12 cellular contexts compared by ENCODE assay signal in the genomic region with DNA sequence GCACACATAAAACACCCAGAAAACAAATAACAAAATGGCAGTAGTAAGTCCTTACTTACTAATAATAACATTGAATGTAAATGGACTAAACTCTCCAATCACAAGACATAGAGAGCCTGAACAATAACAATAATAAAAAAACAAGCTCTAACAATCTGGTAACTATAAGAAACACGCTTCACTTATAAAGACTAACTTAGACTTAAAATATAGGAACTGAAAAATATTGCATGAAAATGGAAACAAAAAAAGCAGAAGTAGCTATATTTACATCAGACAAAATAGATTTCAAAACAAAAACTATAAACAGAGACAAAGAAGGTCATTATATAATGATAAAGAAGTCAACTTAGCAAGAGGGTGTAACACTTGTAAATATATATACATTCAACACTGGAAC.
DNase-seq lines count a peak whose midpoint lies in the region; ATAC-seq, FAIRE-seq and TF ChIP-seq lines count a peak whose summit lies in the region.
"Had no signal": no experiment of that assay in that cellular context is flagged by ENCODE, and none has a peak within 500 bp of the region (broad histone marks: within the 10 kb centered on the region; RNA-seq: fewer than 3 reads in every experiment).

No MANE protein-coding gene starts in this region.

- no peaks in the 10 kb centered on the region for H3F3A ChIP-seq in SU-DHL-6 (ENCODE audit: insufficient read depth)

- no peaks in the 10 kb centered on the region for H3K36me3 Mint-ChIP-seq in endothelial cell (ENCODE audit: low read depth, unreplicated experiment)

- no peak overlapping the region for H3K4me3 ChIP-seq in SU-DHL-6 (ENCODE audit: insufficient read depth, low read length, poor library complexity, severe bottlenecking)

- no peak for DNase-seq in GM18507 (ENCODE audit: extremely low spot score, insufficient read length, low read depth)
- no peak for DNase-seq in anterior cingulate cortex (lab: John Stamatoyannopoulos, UW)
- DNase-seq in NCI-H345 treated with DMSO at 0.1 percent for 48 hours (lab: John Stamatoyannopoulos, UW; ENCODE audit: unreplicated experiment) = no peak
- no peak for DNase-seq in endothelial cell (ENCODE audit: low spot score)
- DNase-seq in NCI-H2107 treated with DMSO at 0.1 percent for 48 hours (lab: John Stamatoyannopoulos, UW; ENCODE audit: unreplicated experiment) = no peak
- DNase-seq: activated naive CD8-positive, alpha-beta T cell treated with anti-CD3 and anti-CD28 coated beads, Interleukin-2, amount 50 U/mL, for 24 hours; Calu3; HCEC 1CT; NCI-H2171 had no signal

- H3K27ac ChIP-seq in SU-DHL-6 (ENCODE audit: low read depth, low read length) = no peak overlapping the region

- H3K4me3 Mint-ChIP-seq in endothelial cell (ENCODE audit: unreplicated experiment) = no peak overlapping the region
- H3K4me3 Mint-ChIP-seq: activated naive CD8-positive, alpha-beta T cell treated with anti-CD3 and anti-CD28 coated beads, Interleukin-2, amount 50 U/mL, for 24 hours had no signal

- H4K20me1 ChIP-seq in SU-DHL-6 (ENCODE audit: low read depth, low read length) = no peaks in the 10 kb centered on the region

- peak overlapping the region; percentile 20 for H3K4me2 ChIP-seq in SU-DHL-6 (ENCODE audit: low read depth, low read length, poor library complexity, severe bottlenecking)

- ATAC-seq in GM21576 (IDR thresholded peaks at IDR 0.05; ENCODE audit: unreplicated experiment) = peak; percentile 81
- ATAC-seq in HG03342 (IDR thresholded peaks at IDR 0.05; ENCODE audit: unreplicated experiment) = peak; percentile 84
- ATAC-seq: activated naive CD8-positive, alpha-beta T cell treated with anti-CD3 and anti-CD28 coated beads, Interleukin-2, amount 50 U/mL, for 24 hours had no signal

- no peak overlapping the region for H3K27ac Mint-ChIP-seq in endothelial cell (ENCODE audit: unreplicated experiment)
- H3K27ac Mint-ChIP-seq: activated naive CD8-positive, alpha-beta T cell treated with anti-CD3 and anti-CD28 coated beads, Interleukin-2, amount 50 U/mL, for 24 hours had no signal

- no peaks in the 10 kb centered on the region for H3K27me3 ChIP-seq in SU-DHL-6 (ENCODE audit: low read length)

- peaks cover 4% of the 10 kb centered on the region; the same call in 1 of the 2 replicates for H3K9me3 ChIP-seq in SU-DHL-6 (ENCODE audit: insufficient read depth, low read length)

- H2AFZ ChIP-seq in SU-DHL-6 (ENCODE audit: low read depth, low read length, severe bottlenecking) = no peak overlapping the region

- TF ChIP-seq CTCF in SU-DHL-6 (IDR thresholded peaks at IDR 0.05; ENCODE audit: insufficient read depth, low read length, poor library complexity, severe bottlenecking) (no peak), endothelial cell (IDR thresholded peaks at IDR 0.05; ENCODE audit: unreplicated experiment) (no peak)

- no peaks in the 10 kb centered on the region for H3K27me3 Mint-ChIP-seq in endothelial cell (ENCODE audit: unreplicated experiment)

- no peak overlapping the region for H3K9ac ChIP-seq in SU-DHL-6 (ENCODE audit: low read length)

- no peaks in the 10 kb centered on the region for H3K9me2 ChIP-seq in SU-DHL-6 (replicated peaks; ENCODE audit: insufficient read depth, low read length)

- peak; percentile 86 for FAIRE-seq in GM18507 (lab: Jason Lieb, UNC)

- H3K4me1 Mint-ChIP-seq in endothelial cell (ENCODE audit: unreplicated experiment) = peaks cover 6% of the 10 kb centered on the region

- no peaks in the 10 kb centered on the region for H3K79me2 ChIP-seq in SU-DHL-6 (ENCODE audit: insufficient read depth, low read length)

- no peaks in the 10 kb centered on the region for H3K9me3 Mint-ChIP-seq in endothelial cell (ENCODE audit: unreplicated experiment)

- H3K36me3 ChIP-seq in SU-DHL-6 (ENCODE audit: low read length) = no peaks in the 10 kb centered on the region
